17 cellular contexts compared by ENCODE assay signal in the genomic region with DNA sequence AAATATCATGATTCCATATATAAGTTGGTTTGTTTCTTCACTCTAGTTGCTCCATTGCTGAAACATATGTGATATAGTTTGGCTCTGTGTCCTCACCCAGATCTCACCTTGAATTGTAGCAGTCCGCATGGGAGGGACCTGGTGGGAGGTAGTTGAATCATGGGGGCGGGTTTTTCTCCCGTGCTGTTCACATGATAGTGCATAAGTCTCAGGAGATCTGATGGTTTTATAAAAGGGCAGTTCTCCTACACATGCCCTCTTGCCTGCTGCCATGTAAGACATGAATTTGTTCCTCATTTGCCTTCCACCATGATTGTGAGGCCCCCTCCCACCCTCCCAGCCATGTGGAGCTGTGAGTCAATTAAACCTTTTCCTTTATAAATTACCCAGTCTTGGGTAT.
"Had no signal": no experiment of that assay in that cellular context is flagged by ENCODE, and none has a peak within 500 bp of the region (broad histone marks: within the 10 kb centered on the region; RNA-seq: fewer than 3 reads in every experiment).

No MANE protein-coding gene starts in this region.

- DNase-seq: dermis blood vessel endothelial cell; effector CD4-positive, alpha-beta T cell; effector memory CD4-positive, alpha-beta T cell; esophagus squamous epithelium; gastrocnemius medialis; heart right ventricle; hippocampal formation; kidney; kidney glomerular epithelial cell; left ventricle myocardium inferior; naive B cell; naive thymus-derived CD8-positive, alpha-beta T cell had no signal

- H3K27me3 ChIP-seq: dorsolateral prefrontal cortex, esophagus squamous epithelium, gastrocnemius medialis, heart right ventricle had no signal

- H3K36me3 ChIP-seq: esophagus squamous epithelium, gastrocnemius medialis, heart right ventricle, left ventricle myocardium inferior, lower lobe of right lung had no signal

- H3K9me3 ChIP-seq: esophagus squamous epithelium, gastrocnemius medialis, heart right ventricle, left ventricle myocardium inferior, lower lobe of right lung, mucosa of descending colon had no signal

- H3K4me3 ChIP-seq: coronary artery, dorsolateral prefrontal cortex, esophagus squamous epithelium, gastrocnemius medialis, heart right ventricle, left ventricle myocardium inferior, lower lobe of right lung, mucosa of descending colon had no signal

- H3K4me1 ChIP-seq: esophagus squamous epithelium, gastrocnemius medialis, heart right ventricle, left ventricle myocardium inferior, lower lobe of right lung had no signal

- H3K27ac ChIP-seq: coronary artery, dorsolateral prefrontal cortex, epithelial cell of prostate, esophagus squamous epithelium, gastrocnemius medialis, heart right ventricle, left ventricle myocardium inferior, lower lobe of right lung had no signal
